In the genomic region with DNA sequence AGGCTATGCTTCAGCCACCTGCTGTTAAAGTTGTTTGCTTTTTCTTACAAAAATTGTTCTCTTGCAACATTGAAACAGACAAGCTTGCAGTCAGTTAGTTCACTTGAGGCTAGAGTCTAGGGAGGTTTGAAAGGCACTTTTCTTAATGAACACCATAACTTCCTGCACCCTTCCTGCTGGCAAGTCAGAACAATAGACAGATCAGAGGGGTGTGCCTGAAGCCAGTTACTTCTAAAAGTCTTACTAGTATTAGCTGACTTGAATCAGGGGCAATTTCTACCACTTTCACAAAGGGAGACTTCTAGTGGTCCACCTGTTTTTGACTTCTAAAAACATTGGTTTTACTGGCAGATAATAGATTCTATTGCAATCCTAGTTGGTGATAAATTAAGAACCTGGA, we compare ENCODE assay signal across 28 cellular contexts.
"Had no signal": no experiment of that assay in that cellular context is flagged by ENCODE, and none has a peak within 500 bp of the region (broad histone marks: within the 10 kb centered on the region; RNA-seq: fewer than 3 reads in every experiment).

No MANE protein-coding gene starts in this region.

- H3K27me3 Mint-ChIP-seq: activated CD4-positive, alpha-beta T cell treated with anti-CD3 and anti-CD28 coated beads for 36 hours; activated CD8-positive, alpha-beta memory T cell treated with anti-CD3 and anti-CD28 coated beads, Interleukin-2, amount 10 ng/mL, durations not matched to agents 7 days and 5 days; effector memory CD8-positive, alpha-beta T cell; stimulated activated naive B cell treated with anti-CD40 and anti-IgM and Interleukin-4, amounts not matched to agents 10 μg/mL and 1 μg/mL and 100 μg/mL, for 72 hours had no signal

- H3K27me3 ChIP-seq: cardiac muscle cell, esophagus muscularis mucosa, left lung, ovary, stomach, thyroid gland had no signal

- H3K4me1 Mint-ChIP-seq: activated CD4-positive, alpha-beta T cell treated with anti-CD3 and anti-CD28 coated beads for 36 hours; activated CD8-positive, alpha-beta memory T cell treated with anti-CD3 and anti-CD28 coated beads, Interleukin-2, amount 10 ng/mL, durations not matched to agents 7 days and 5 days; naive thymus-derived CD8-positive, alpha-beta T cell; stimulated activated naive B cell treated with anti-CD40 and anti-IgM and Interleukin-4, amounts not matched to agents 10 μg/mL and 1 μg/mL and 100 μg/mL, for 72 hours had no signal

- ATAC-seq: activated CD4-positive, alpha-beta T cell treated with anti-CD3 and anti-CD28 coated beads for 36 hours; activated CD8-positive, alpha-beta memory T cell treated with anti-CD3 and anti-CD28 coated beads, Interleukin-2, amount 10 ng/mL, durations not matched to agents 7 days and 5 days; activated CD8-positive, alpha-beta T cell treated with anti-CD3 and anti-CD28 coated beads, Interleukin-2, amount 10 ng/mL, durations not matched to agents 7 days and 5 days; activated naive CD4-positive, alpha-beta T cell treated with anti-CD3 and anti-CD28 coated beads, Interleukin-2, amount 50 U/mL, for 72 hours; activated T-cell treated with anti-CD3 and anti-CD28 coated beads, Interleukin-2, amount 50 U/mL, for 72 hours; effector memory CD8-positive, alpha-beta T cell; left lung; lower lobe of right lung; naive thymus-derived CD8-positive, alpha-beta T cell; stimulated activated naive B cell treated with anti-CD40 and anti-IgM and Interleukin-4, amounts not matched to agents 10 μg/mL and 1 μg/mL and 100 μg/mL, for 72 hours had no signal

- H3K36me3 ChIP-seq: cardiac muscle cell, esophagus muscularis mucosa, left lung, lower lobe of right lung, ovary, prostate gland, stomach, thyroid gland had no signal

- H3K36me3 Mint-ChIP-seq: activated CD8-positive, alpha-beta memory T cell treated with anti-CD3 and anti-CD28 coated beads, Interleukin-2, amount 10 ng/mL, durations not matched to agents 7 days and 5 days; activated naive CD4-positive, alpha-beta T cell treated with anti-CD3 and anti-CD28 coated beads, Interleukin-2, amount 50 U/mL, for 72 hours; naive thymus-derived CD8-positive, alpha-beta T cell; stimulated activated naive B cell treated with anti-CD40 and anti-IgM and Interleukin-4, amounts not matched to agents 10 μg/mL and 1 μg/mL and 100 μg/mL, for 72 hours had no signal

- DNase-seq: activated CD4-positive, alpha-beta T cell treated with anti-CD3 and anti-CD28 coated beads for 36 hours; activated CD4-positive, CD25-positive, alpha-beta regulatory T cell; activated CD8-positive, alpha-beta memory T cell treated with anti-CD3 and anti-CD28 coated beads, Interleukin-2, amount 10 ng/mL, durations not matched to agents 7 days and 5 days; activated CD8-positive, alpha-beta T cell treated with anti-CD3 and anti-CD28 coated beads, Interleukin-2, amount 10 ng/mL, durations not matched to agents 7 days and 5 days; activated naive CD4-positive, alpha-beta T cell; activated T-cell treated with anti-CD3 and anti-CD28 coated beads for 4 hours; activated T-cell treated with anti-CD3 and anti-CD28 coated beads, Interleukin-2, amount 50 U/mL, for 72 hours; cerebellar nuclear complex; effector memory CD8-positive, alpha-beta T cell; foreskin melanocyte; glutamatergic neuron; left lung; lower lobe of right lung; mesenchymal stem cell; naive thymus-derived CD8-positive, alpha-beta T cell; ovary; stimulated activated CD4-positive, alpha-beta T cell treated with anti-CD3 and anti-CD28 coated beads, Interleukin-15, amount 100 ng/mL, for 24 hours; stimulated activated CD4-positive, alpha-beta T cell treated with anti-CD3 and anti-CD28 coated beads, Interleukin-2, amount 100 ng/mL, for 24 hours; stimulated activated naive B cell treated with anti-CD40 and anti-IgM and Interleukin-4, amounts not matched to agents 10 μg/mL and 1 μg/mL and 100 μg/mL, for 72 hours; stomach; T-helper 1 cell; thyroid gland had no signal

- H3K4me3 Mint-ChIP-seq: activated CD4-positive, alpha-beta T cell treated with anti-CD3 and anti-CD28 coated beads for 36 hours; activated CD8-positive, alpha-beta memory T cell treated with anti-CD3 and anti-CD28 coated beads, Interleukin-2, amount 10 ng/mL, durations not matched to agents 7 days and 5 days; activated CD8-positive, alpha-beta T cell treated with anti-CD3 and anti-CD28 coated beads, Interleukin-2, amount 10 ng/mL, durations not matched to agents 7 days and 5 days; activated T-cell treated with anti-CD3 and anti-CD28 coated beads, Interleukin-2, amount 50 U/mL, for 72 hours; effector memory CD8-positive, alpha-beta T cell; naive thymus-derived CD8-positive, alpha-beta T cell; stimulated activated naive B cell treated with anti-CD40 and anti-IgM and Interleukin-4, amounts not matched to agents 10 μg/mL and 1 μg/mL and 100 μg/mL, for 72 hours had no signal

- H3K9me3 ChIP-seq: esophagus muscularis mucosa, lower lobe of right lung, ovary, prostate gland, stomach, thyroid gland had no signal

- H3K27ac Mint-ChIP-seq: activated CD4-positive, alpha-beta T cell treated with anti-CD3 and anti-CD28 coated beads for 36 hours; activated CD8-positive, alpha-beta memory T cell treated with anti-CD3 and anti-CD28 coated beads, Interleukin-2, amount 10 ng/mL, durations not matched to agents 7 days and 5 days; activated CD8-positive, alpha-beta T cell treated with anti-CD3 and anti-CD28 coated beads, Interleukin-2, amount 10 ng/mL, durations not matched to agents 7 days and 5 days; activated naive CD4-positive, alpha-beta T cell treated with anti-CD3 and anti-CD28 coated beads, Interleukin-2, amount 50 U/mL, for 72 hours; activated T-cell treated with anti-CD3 and anti-CD28 coated beads, Interleukin-2, amount 50 U/mL, for 72 hours; effector memory CD8-positive, alpha-beta T cell; naive thymus-derived CD8-positive, alpha-beta T cell; stimulated activated naive B cell treated with anti-CD40 and anti-IgM and Interleukin-4, amounts not matched to agents 10 μg/mL and 1 μg/mL and 100 μg/mL, for 72 hours had no signal

- H3K4me3 ChIP-seq: cardiac muscle cell, coronary artery, esophagus muscularis mucosa, left lung, lower lobe of right lung, ovary, prostate gland, smooth muscle cell, stomach, thyroid gland had no signal

- H3K4me1 ChIP-seq: left lung, lower lobe of right lung, prostate gland, stomach, thyroid gland had no signal
